1 cellular context compared by ENCODE assay signal in the genomic region with DNA sequence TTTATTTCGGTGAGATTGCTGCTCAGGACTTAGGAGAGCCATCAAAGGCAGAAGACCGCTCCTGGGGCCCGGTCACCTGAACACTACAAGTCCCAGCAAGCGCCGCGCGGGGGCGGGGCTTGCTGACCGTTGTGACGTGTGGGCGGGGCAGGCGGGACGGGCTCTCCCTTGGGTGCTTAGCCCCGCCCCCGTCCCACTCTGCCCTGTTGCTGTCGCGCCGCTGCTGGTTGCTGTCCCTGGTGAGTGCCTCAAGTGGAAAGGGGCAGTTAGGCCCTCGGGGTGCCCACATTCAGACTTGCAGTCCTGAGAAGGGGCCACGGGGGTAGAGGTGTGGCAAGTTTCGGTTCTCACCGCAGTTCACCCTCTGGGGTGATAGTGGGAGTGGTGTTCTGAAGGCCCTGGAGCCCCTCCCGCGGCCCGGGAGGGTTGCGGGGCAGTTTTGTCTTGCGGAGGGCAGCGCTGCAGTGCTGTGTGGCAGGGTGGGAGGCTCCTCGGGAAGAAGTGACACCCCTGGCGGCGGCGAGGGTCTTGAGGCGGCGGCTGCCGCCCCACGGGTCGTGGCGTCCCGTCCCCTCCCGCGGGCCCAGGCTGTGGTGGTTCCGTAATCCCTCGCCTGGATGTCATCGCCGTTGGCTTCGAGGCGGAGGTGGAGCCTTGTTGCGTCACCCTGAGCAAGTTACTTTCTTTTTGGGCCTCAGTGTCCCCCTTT.
A peak's percentile ranks its signal among the peaks of the same experiment; 100 is the strongest.
TF ChIP-seq lines count a peak whose summit lies in the region.

A gene with protein sequence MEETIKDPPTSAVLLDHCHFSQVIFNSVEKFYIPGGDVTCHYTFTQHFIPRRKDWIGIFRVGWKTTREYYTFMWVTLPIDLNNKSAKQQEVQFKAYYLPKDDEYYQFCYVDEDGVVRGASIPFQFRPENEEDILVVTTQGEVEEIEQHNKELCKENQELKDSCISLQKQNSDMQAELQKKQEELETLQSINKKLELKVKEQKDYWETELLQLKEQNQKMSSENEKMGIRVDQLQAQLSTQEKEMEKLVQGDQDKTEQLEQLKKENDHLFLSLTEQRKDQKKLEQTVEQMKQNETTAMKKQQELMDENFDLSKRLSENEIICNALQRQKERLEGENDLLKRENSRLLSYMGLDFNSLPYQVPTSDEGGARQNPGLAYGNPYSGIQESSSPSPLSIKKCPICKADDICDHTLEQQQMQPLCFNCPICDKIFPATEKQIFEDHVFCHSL (plus strand): TSS at position 196 of the 709 bp plus-strand sequence. CDS start 10,673 bp downstream, outside the sequence.

TF ChIP-seq in HepG2, 621 proteins besides CTCF, POLR2A, EP300 and RAD21 (continued from another document and continues in another):
- TF ChIP-seq, protein P1, sequence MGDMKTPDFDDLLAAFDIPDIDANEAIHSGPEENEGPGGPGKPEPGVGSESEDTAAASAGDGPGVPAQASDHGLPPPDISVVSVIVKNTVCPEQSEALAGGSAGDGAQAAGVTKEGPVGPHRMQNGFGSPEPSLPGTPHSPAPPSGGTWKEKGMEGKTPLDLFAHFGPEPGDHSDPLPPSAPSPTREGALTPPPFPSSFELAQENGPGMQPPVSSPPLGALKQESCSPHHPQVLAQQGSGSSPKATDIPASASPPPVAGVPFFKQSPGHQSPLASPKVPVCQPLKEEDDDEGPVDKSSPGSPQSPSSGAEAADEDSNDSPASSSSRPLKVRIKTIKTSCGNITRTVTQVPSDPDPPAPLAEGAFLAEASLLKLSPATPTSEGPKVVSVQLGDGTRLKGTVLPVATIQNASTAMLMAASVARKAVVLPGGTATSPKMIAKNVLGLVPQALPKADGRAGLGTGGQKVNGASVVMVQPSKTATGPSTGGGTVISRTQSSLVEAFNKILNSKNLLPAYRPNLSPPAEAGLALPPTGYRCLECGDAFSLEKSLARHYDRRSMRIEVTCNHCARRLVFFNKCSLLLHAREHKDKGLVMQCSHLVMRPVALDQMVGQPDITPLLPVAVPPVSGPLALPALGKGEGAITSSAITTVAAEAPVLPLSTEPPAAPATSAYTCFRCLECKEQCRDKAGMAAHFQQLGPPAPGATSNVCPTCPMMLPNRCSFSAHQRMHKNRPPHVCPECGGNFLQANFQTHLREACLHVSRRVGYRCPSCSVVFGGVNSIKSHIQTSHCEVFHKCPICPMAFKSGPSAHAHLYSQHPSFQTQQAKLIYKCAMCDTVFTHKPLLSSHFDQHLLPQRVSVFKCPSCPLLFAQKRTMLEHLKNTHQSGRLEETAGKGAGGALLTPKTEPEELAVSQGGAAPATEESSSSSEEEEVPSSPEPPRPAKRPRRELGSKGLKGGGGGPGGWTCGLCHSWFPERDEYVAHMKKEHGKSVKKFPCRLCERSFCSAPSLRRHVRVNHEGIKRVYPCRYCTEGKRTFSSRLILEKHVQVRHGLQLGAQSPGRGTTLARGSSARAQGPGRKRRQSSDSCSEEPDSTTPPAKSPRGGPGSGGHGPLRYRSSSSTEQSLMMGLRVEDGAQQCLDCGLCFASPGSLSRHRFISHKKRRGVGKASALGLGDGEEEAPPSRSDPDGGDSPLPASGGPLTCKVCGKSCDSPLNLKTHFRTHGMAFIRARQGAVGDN (CRISPR knock-in tag; IDR thresholded peaks at IDR 0.05), result peak; percentile 90
- TF ChIP-seq NFKB2 (CRISPR knock-in tag; IDR thresholded peaks at IDR 0.05; ENCODE audit: borderline replicate concordance), result peak; percentile 29; the same call in 1 of the 2 replicates
- no peak for TF ChIP-seq FOXM1 (CRISPR knock-in tag; IDR thresholded peaks at IDR 0.05)
- TF ChIP-seq NFE2L1 (CRISPR knock-in tag; IDR thresholded peaks at IDR 0.05; ENCODE audit: borderline replicate concordance), result no peak
- no peak for TF ChIP-seq ZNF124 (CRISPR knock-in tag; IDR thresholded peaks at IDR 0.05)
- TF ChIP-seq RXRA (CRISPR knock-in tag; IDR thresholded peaks at IDR 0.05), result peak; percentile 62; the same call in 1 of the 2 replicates
- TF ChIP-seq LCORL (IDR thresholded peaks at IDR 0.05), result no peak
- no peak for TF ChIP-seq LCORL (CRISPR knock-in tag; IDR thresholded peaks at IDR 0.05)
- TF ChIP-seq SRY (CRISPR knock-in tag; IDR thresholded peaks at IDR 0.05), result no peak
- no peak for TF ChIP-seq REL (CRISPR knock-in tag; conservative IDR thresholded peaks at IDR 0.05)
- TF ChIP-seq, protein P2, sequence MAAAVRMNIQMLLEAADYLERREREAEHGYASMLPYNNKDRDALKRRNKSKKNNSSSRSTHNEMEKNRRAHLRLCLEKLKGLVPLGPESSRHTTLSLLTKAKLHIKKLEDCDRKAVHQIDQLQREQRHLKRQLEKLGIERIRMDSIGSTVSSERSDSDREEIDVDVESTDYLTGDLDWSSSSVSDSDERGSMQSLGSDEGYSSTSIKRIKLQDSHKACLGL (CRISPR knock-in tag; IDR thresholded peaks at IDR 0.05), result peak; percentile 88; the same call in 1 of the 2 replicates
- TF ChIP-seq, protein P3, sequence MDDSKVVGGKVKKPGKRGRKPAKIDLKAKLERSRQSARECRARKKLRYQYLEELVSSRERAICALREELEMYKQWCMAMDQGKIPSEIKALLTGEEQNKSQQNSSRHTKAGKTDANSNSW (CRISPR knock-in tag; IDR thresholded peaks at IDR 0.05; ENCODE audit: borderline replicate concordance), result peak; percentile 91; the same call in 1 of the 2 replicates
- TF ChIP-seq, protein P4, sequence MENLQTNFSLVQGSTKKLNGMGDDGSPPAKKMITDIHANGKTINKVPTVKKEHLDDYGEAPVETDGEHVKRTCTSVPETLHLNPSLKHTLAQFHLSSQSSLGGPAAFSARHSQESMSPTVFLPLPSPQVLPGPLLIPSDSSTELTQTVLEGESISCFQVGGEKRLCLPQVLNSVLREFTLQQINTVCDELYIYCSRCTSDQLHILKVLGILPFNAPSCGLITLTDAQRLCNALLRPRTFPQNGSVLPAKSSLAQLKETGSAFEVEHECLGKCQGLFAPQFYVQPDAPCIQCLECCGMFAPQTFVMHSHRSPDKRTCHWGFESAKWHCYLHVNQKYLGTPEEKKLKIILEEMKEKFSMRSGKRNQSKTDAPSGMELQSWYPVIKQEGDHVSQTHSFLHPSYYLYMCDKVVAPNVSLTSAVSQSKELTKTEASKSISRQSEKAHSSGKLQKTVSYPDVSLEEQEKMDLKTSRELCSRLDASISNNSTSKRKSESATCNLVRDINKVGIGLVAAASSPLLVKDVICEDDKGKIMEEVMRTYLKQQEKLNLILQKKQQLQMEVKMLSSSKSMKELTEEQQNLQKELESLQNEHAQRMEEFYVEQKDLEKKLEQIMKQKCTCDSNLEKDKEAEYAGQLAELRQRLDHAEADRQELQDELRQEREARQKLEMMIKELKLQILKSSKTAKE (CRISPR knock-in tag; IDR thresholded peaks at IDR 0.05; ENCODE audit: borderline replicate concordance), result no peak
- TF ChIP-seq ZNF33A (CRISPR knock-in tag; IDR thresholded peaks at IDR 0.05; ENCODE audit: borderline replicate concordance), result no peak
- peak; percentile 12; the same call in 1 of the 2 replicates for TF ChIP-seq ZMYM4 (CRISPR knock-in tag; IDR thresholded peaks at IDR 0.05)
- TF ChIP-seq KDM4B (CRISPR knock-in tag; IDR thresholded peaks at IDR 0.05), result no peak
- TF ChIP-seq, protein P5, sequence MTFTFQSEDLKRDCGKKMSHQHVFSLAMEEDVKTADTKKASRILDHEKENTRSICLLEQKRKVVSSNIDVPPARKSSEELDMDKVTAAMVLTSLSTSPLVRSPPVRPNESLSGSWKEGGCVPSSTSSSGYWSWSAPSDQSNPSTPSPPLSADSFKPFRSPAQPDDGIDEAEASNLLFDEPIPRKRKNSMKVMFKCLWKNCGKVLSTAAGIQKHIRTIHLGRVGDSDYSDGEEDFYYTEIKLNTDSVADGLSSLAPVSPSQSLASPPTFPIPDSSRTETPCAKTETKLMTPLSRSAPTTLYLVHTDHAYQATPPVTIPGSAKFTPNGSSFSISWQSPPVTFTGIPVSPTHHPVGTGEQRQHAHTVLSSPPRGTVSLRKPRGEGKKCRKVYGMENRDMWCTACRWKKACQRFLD (CRISPR knock-in tag; IDR thresholded peaks at IDR 0.05; ENCODE audit: borderline replicate concordance), result peak; percentile 80; the same call in 1 of the 2 replicates
- TF ChIP-seq MATR3 (CRISPR knock-in tag; IDR thresholded peaks at IDR 0.05), result no peak
- TF ChIP-seq TARDBP (CRISPR knock-in tag; IDR thresholded peaks at IDR 0.05), result peak; percentile 85
- TF ChIP-seq, protein P6, sequence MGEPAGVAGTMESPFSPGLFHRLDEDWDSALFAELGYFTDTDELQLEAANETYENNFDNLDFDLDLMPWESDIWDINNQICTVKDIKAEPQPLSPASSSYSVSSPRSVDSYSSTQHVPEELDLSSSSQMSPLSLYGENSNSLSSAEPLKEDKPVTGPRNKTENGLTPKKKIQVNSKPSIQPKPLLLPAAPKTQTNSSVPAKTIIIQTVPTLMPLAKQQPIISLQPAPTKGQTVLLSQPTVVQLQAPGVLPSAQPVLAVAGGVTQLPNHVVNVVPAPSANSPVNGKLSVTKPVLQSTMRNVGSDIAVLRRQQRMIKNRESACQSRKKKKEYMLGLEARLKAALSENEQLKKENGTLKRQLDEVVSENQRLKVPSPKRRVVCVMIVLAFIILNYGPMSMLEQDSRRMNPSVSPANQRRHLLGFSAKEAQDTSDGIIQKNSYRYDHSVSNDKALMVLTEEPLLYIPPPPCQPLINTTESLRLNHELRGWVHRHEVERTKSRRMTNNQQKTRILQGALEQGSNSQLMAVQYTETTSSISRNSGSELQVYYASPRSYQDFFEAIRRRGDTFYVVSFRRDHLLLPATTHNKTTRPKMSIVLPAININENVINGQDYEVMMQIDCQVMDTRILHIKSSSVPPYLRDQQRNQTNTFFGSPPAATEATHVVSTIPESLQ (CRISPR knock-in tag; conservative IDR thresholded peaks at IDR 0.05), result no peak; the same call in 1 of the 2 replicates
- peak; percentile 70; the same call in 1 of the 2 replicates for TF ChIP-seq FOXK1 (CRISPR knock-in tag; IDR thresholded peaks at IDR 0.05; ENCODE audit: borderline replicate concordance, low read depth)
- TF ChIP-seq, protein P7, sequence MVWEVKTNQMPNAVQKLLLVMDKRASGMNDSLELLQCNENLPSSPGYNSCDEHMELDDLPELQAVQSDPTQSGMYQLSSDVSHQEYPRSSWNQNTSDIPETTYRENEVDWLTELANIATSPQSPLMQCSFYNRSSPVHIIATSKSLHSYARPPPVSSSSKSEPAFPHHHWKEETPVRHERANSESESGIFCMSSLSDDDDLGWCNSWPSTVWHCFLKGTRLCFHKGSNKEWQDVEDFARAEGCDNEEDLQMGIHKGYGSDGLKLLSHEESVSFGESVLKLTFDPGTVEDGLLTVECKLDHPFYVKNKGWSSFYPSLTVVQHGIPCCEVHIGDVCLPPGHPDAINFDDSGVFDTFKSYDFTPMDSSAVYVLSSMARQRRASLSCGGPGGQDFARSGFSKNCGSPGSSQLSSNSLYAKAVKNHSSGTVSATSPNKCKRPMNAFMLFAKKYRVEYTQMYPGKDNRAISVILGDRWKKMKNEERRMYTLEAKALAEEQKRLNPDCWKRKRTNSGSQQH (CRISPR knock-in tag; IDR thresholded peaks at IDR 0.05; ENCODE audit: low read depth), result 0 out of 2 replicates have a peak, but pooled peaks have one; percentile 23
- TF ChIP-seq, protein P8, sequence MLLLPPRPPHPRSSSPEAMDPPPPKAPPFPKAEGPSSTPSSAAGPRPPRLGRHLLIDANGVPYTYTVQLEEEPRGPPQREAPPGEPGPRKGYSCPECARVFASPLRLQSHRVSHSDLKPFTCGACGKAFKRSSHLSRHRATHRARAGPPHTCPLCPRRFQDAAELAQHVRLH (CRISPR knock-in tag; IDR thresholded peaks at IDR 0.05; ENCODE audit: borderline replicate concordance, low read depth), result peak; percentile 52
- TF ChIP-seq ZFYVE20 (CRISPR knock-in tag; IDR thresholded peaks at IDR 0.05; ENCODE audit: borderline replicate concordance, low read depth), result 0 out of 2 replicates have a peak, but pooled peaks have one; percentile 68
- no peak for TF ChIP-seq GPN1 (CRISPR knock-in tag; IDR thresholded peaks at IDR 0.05; ENCODE audit: borderline replicate concordance)
- peak; percentile 53; the same call in 1 of the 2 replicates for TF ChIP-seq PHF20 (CRISPR knock-in tag; IDR thresholded peaks at IDR 0.05)
- TF ChIP-seq, protein P9, sequence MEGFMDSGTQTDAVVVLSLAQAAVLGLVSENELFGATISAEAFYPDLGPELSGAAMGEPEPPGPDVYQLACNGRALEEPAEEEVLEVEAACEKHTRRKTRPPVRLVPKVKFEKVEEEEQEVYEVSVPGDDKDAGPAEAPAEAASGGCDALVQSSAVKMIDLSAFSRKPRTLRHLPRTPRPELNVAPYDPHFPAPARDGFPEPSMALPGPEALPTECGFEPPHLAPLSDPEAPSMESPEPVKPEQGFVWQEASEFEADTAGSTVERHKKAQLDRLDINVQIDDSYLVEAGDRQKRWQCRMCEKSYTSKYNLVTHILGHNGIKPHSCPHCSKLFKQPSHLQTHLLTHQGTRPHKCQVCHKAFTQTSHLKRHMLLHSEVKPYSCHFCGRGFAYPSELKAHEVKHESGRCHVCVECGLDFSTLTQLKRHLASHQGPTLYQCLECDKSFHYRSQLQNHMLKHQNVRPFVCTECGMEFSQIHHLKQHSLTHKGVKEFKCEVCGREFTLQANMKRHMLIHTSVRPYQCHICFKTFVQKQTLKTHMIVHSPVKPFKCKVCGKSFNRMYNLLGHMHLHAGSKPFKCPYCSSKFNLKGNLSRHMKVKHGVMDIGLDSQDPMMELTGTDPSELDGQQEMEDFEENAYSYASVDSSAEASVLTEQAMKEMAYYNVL (CRISPR knock-in tag; IDR thresholded peaks at IDR 0.05; ENCODE audit: borderline replicate concordance), result 0 out of 2 replicates have a peak, but pooled peaks have one; percentile 67
- TF ChIP-seq, protein P10, sequence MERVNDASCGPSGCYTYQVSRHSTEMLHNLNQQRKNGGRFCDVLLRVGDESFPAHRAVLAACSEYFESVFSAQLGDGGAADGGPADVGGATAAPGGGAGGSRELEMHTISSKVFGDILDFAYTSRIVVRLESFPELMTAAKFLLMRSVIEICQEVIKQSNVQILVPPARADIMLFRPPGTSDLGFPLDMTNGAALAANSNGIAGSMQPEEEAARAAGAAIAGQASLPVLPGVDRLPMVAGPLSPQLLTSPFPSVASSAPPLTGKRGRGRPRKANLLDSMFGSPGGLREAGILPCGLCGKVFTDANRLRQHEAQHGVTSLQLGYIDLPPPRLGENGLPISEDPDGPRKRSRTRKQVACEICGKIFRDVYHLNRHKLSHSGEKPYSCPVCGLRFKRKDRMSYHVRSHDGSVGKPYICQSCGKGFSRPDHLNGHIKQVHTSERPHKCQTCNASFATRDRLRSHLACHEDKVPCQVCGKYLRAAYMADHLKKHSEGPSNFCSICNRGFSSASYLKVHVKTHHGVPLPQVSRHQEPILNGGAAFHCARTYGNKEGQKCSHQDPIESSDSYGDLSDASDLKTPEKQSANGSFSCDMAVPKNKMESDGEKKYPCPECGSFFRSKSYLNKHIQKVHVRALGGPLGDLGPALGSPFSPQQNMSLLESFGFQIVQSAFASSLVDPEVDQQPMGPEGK (CRISPR knock-in tag; IDR thresholded peaks at IDR 0.05), result peak; percentile 52
- TF ChIP-seq ZNF780A (CRISPR knock-in tag; IDR thresholded peaks at IDR 0.05), result no peak
- peak; percentile 63; the same call in 1 of the 2 replicates for TF ChIP-seq ZNF782 (CRISPR knock-in tag; IDR thresholded peaks at IDR 0.05; ENCODE audit: borderline replicate concordance)
- no peak for TF ChIP-seq SKI (IDR thresholded peaks at IDR 0.05; ENCODE audit: partially characterized antibody)
- no peak for TF ChIP-seq TBX3 (IDR thresholded peaks at IDR 0.05; ENCODE audit: borderline replicate concordance)
- peak; percentile 90 for TF ChIP-seq PITX1 (CRISPR knock-in tag; IDR thresholded peaks at IDR 0.05)
- TF ChIP-seq DR1 (CRISPR knock-in tag; IDR thresholded peaks at IDR 0.05), result no peak; the same call in 1 of the 2 replicates
- TF ChIP-seq ZFP62 (CRISPR knock-in tag; IDR thresholded peaks at IDR 0.05), result no peak; the same call in 1 of the 2 replicates
